ENCODE assay signal across 10 cellular contexts in genomic region chr17:17186051-17186450, GRCh38. TPM values are rescaled to one million over a fixed set of nuclear protein-coding genes. Genes with fewer than 3 reads are reported as not detected.
DNase-seq lines count a peak whose midpoint lies in the region; ATAC-seq and TF ChIP-seq lines count a peak whose summit lies in the region.
"Had no signal": no experiment of that assay in that cellular context is flagged by ENCODE, and none has a peak within 500 bp of the region (broad histone marks: within the 10 kb centered on the region; RNA-seq: fewer than 3 reads in every experiment).

No MANE protein-coding gene starts in this region.

- no peak overlapping the region for H3K4me3 ChIP-seq in effector memory CD4-positive, alpha-beta T cell (ENCODE audit: insufficient read depth, low read depth, low read length, poor library complexity, severe bottlenecking)
- H3K4me3 ChIP-seq in spleen, result no peak overlapping the region

- ATAC-seq in GM18502 (IDR thresholded peaks at IDR 0.05; ENCODE audit: poor library complexity, unreplicated experiment) (peak; percentile 60), HG03045 (IDR thresholded peaks at IDR 0.05; ENCODE audit: unreplicated experiment) (no peak), Right ventricle myocardium inferior (no peak)

- POLR2A ChIA-PET in RWPE1 (lab: Yijun Ruan, JAX; ENCODE audit: low non-redundant PET), result no interaction called here

- intact Hi-C loops in Right ventricle myocardium inferior (cut with DNase I), result loop anchor here (5.0 kb wide), 1 partner anchor 51 kb away; the partner anchor contains the start of gene FLCN
- intact Hi-C loops in spleen (cut with DNase I; ENCODE audit: low total_unique reads), result no loop called here

- H3K27ac ChIP-seq in RWPE1 (peak overlapping the region; percentile 50), spleen (peak overlapping the region in 4 of 8 donors; percentile 23 to 78 (median 60))
- H3K27ac ChIP-seq in effector memory CD4-positive, alpha-beta T cell (ENCODE audit: insufficient read depth, low read length, poor library complexity, severe bottlenecking), result peak overlapping the region; percentile 29

- TF ChIP-seq POLR2A in spleen (IDR thresholded peaks at IDR 0.05), result no peak

- TF ChIP-seq CTCF in RWPE1 (conservative IDR thresholded peaks at IDR 0.05; ENCODE audit: low read depth), result no peak
- TF ChIP-seq CTCF in spleen (IDR thresholded peaks at IDR 0.05 in 8 of 11, conservative IDR thresholded peaks at IDR 0.05 in 3 of 11), result no peak

- peaks cover 14% of the 10 kb centered on the region for H3K36me3 ChIP-seq in effector memory CD4-positive, alpha-beta T cell (ENCODE audit: control insufficient read depth, insufficient read depth, low read length)
- peaks cover 0 to 85% (median 48%) of the 10 kb centered on the region in 6 donors for H3K36me3 ChIP-seq in spleen

- WGBS in spleen, 5 donors, result 44 to 67% (median 59%) methylated on average over 3 of the region's 3 CpGs

- CTCF ChIA-PET in RWPE1 (lab: Yijun Ruan, JAX), result no interaction called here

- DNase-seq in RWPE1 (ENCODE audit: low spot score), result peak; percentile 68
- DNase-seq in effector memory CD4-positive, alpha-beta T cell, result no peak
- peak; percentile 66 to 67 for DNase-seq in stimulated activated CD4-positive, alpha-beta T cell treated with anti-CD3 and anti-CD28 coated beads, Interleukin-2, amount 100 ng/mL, for 24 hours
- no peak for DNase-seq in midbrain (lab: John Stamatoyannopoulos, UW)
- no peak for DNase-seq in Right ventricle myocardium inferior (ENCODE audit: missing footprints)
- DNase-seq in spleen, result no peak
- DNase-seq: activated B cell treated with CpG ODN at 0.5 μM for 24 hours, NCI-H1436 treated with DMSO at 0.1 percent for 48 hours had no signal

- H3K9me3 ChIP-seq in effector memory CD4-positive, alpha-beta T cell (ENCODE audit: control insufficient read depth, low read length), result no peaks in the 10 kb centered on the region
- H3K9me3 ChIP-seq in spleen, result no peaks in the 10 kb centered on the region

- no peaks in the 10 kb centered on the region for H3K27me3 ChIP-seq in effector memory CD4-positive, alpha-beta T cell (replicated peaks; ENCODE audit: control insufficient read depth, insufficient read depth, low read length, poor library complexity, severe bottlenecking)
- no peaks in the 10 kb centered on the region for H3K27me3 ChIP-seq in spleen (replicated peaks in 1 of 7)

- peaks cover 57% of the 10 kb centered on the region for H3K4me1 ChIP-seq in effector memory CD4-positive, alpha-beta T cell (ENCODE audit: control insufficient read depth, insufficient read depth, low read length, poor library complexity, severe bottlenecking)
- H3K4me1 ChIP-seq in spleen, result peaks cover 15 to 91% (median 53%) of the 10 kb centered on the region in 6 donors

RNA-seq across cellular contexts. Expression of gene PLD6, which starts 20.1 kb away (rescaled TPM):
- total RNA-seq in Right ventricle myocardium inferior, result 12.9 TPM
- 1 to 10 TPM; 1.4 to 5.6 (median 3.7) TPM for total RNA-seq in spleen
- polyA plus RNA-seq in spleen, result 1 to 10 TPM; 2.2 to 3.9 (median 3.0) TPM

RNA-seq across cellular contexts. Expression of gene FLCN, which starts 50.9 kb away (rescaled TPM):
- total RNA-seq in Right ventricle myocardium inferior, result 56.4 TPM
- 10 to 100 TPM; 53.9 to 91.6 (median 81.5) TPM for total RNA-seq in spleen
- polyA plus RNA-seq in spleen, result 10 to 100 TPM in 1 of 3 donors, 1 to 10 TPM in 2; 9.1 to 34.1 (median 9.9) TPM

Comparison
In these comparisons a context has a peak if more than half of its experiments do, and no peak if none do; other contexts are left out.
1. DNase-seq: peak in RWPE1 (single experiment) and stimulated activated CD4-positive, alpha-beta T cell treated with anti-CD3 and anti-CD28 coated beads, Interleukin-2, amount 100 ng/mL, for 24 hours (2 of 2); none in effector memory CD4-positive, alpha-beta T cell (0 of 3), midbrain (single experiment), Right ventricle myocardium inferior (single experiment) and spleen (single experiment).